ENCODE assay signal across 10 cellular contexts in genomic region chr9:89592963-89593775, GRCh38. TPM values are rescaled to one million over a fixed set of nuclear protein-coding genes. Genes with fewer than 3 reads are reported as not detected.
DNase-seq lines count a peak whose midpoint lies in the region; ATAC-seq and TF ChIP-seq lines count a peak whose summit lies in the region.
"Had no signal": no experiment of that assay in that cellular context is flagged by ENCODE, and none has a peak within 500 bp of the region (broad histone marks: within the 10 kb centered on the region; RNA-seq: fewer than 3 reads in every experiment).

No MANE protein-coding gene starts in this region.

- POLR2A ChIA-PET in activated CD4-positive, alpha-beta T cell treated with anti-CD3 and anti-CD28 coated beads for 36 hours (lab: Charles Lee), result no interaction called here
- POLR2A ChIA-PET in RWPE1 (lab: Yijun Ruan, JAX; ENCODE audit: low non-redundant PET), result no interaction called here

- no peak overlapping the region for H3K4me3 Mint-ChIP-seq in activated CD4-positive, alpha-beta T cell treated with anti-CD3 and anti-CD28 coated beads, Interleukin-2, amount 10 ng/mL, durations not matched to agents 24 days and 14 days
- no peak overlapping the region for H3K4me3 Mint-ChIP-seq in activated CD4-positive, alpha-beta T cell treated with anti-CD3 and anti-CD28 coated beads for 36 hours
- no peak overlapping the region for H3K4me3 Mint-ChIP-seq in type B pancreatic cell

- no peak for TF ChIP-seq CTCF in RWPE1 (conservative IDR thresholded peaks at IDR 0.05; ENCODE audit: low read depth)
- peak; percentile 60 for TF ChIP-seq CTCF in type B pancreatic cell (conservative IDR thresholded peaks at IDR 0.05)
- no peak for TF ChIP-seq CTCF in lower lobe of right lung (IDR thresholded peaks at IDR 0.05)

- ATAC-seq in activated CD4-positive, alpha-beta T cell treated with anti-CD3 and anti-CD28 coated beads for 36 hours, result no peak
- no peak for ATAC-seq in lower lobe of right lung
- no peak for ATAC-seq in activated naive CD4-positive, alpha-beta T cell treated with anti-CD3 and anti-CD28 coated beads, Interleukin-2, amount 50 U/mL, for 72 hours

- H3K27ac Mint-ChIP-seq in activated CD4-positive, alpha-beta T cell treated with anti-CD3 and anti-CD28 coated beads, Interleukin-2, amount 10 ng/mL, durations not matched to agents 24 days and 14 days, result no peak overlapping the region
- no peak overlapping the region for H3K27ac Mint-ChIP-seq in activated CD4-positive, alpha-beta T cell treated with anti-CD3 and anti-CD28 coated beads for 36 hours
- H3K27ac Mint-ChIP-seq in type B pancreatic cell, result peak overlapping the region; percentile 18
- H3K27ac Mint-ChIP-seq in activated naive CD4-positive, alpha-beta T cell treated with anti-CD3 and anti-CD28 coated beads, Interleukin-2, amount 50 U/mL, for 72 hours, result no peak overlapping the region

- H3K4me1 Mint-ChIP-seq in activated CD4-positive, alpha-beta T cell treated with anti-CD3 and anti-CD28 coated beads, Interleukin-2, amount 10 ng/mL, durations not matched to agents 24 days and 14 days, result no peaks in the 10 kb centered on the region
- H3K4me1 Mint-ChIP-seq in activated CD4-positive, alpha-beta T cell treated with anti-CD3 and anti-CD28 coated beads for 36 hours, result no peaks in the 10 kb centered on the region
- H3K4me1 Mint-ChIP-seq in type B pancreatic cell (ENCODE audit: unreplicated experiment), result peaks cover 6% of the 10 kb centered on the region

- CTCF ChIA-PET in activated CD4-positive, alpha-beta T cell treated with anti-CD3 and anti-CD28 coated beads for 36 hours (lab: Charles Lee), result interaction anchor here (0.6 to 3.7 kb wide), 29 partner anchors 9 to 764 kb away, joined by 3 to 32 read pairs (median 4); partner anchors contain the start of gene GADD45G
- CTCF ChIA-PET in RWPE1 (lab: Yijun Ruan, JAX), result interaction anchor here (0.6 to 2.2 kb wide), 17 partner anchors 10 to 1252 kb away, joined by 3 to 10 read pairs (median 3); partner anchors contain the start of gene GADD45G

- H3K9me3 ChIP-seq in lower lobe of right lung, result no peaks in the 10 kb centered on the region
- H3K9me3 ChIP-seq: colonic mucosa had no signal

- intact Hi-C loops in activated CD4-positive, alpha-beta T cell treated with anti-CD3 and anti-CD28 coated beads, Interleukin-2, amount 10 ng/mL, durations not matched to agents 24 days and 14 days (cut with micrococcal nuclease), result no loop called here
- intact Hi-C loops in activated CD4-positive, alpha-beta T cell treated with anti-CD3 and anti-CD28 coated beads for 36 hours (cut with DNase I, micrococcal nuclease), result loop anchor here in 1 of 2 experiments (1.0 kb wide), 1 partner anchor 509 kb away; no protein-coding TSS in a partner anchor
- intact Hi-C loops in lower lobe of right lung (cut with DNase I), result no loop called here

- H3K4me3 ChIP-seq in lower lobe of right lung, result no peak overlapping the region
- H3K4me3 ChIP-seq: colonic mucosa had no signal

- H3K27me3 ChIP-seq in lower lobe of right lung (ENCODE audit: low read depth), result no peaks in the 10 kb centered on the region
- H3K27me3 ChIP-seq: colonic mucosa had no signal

- no peaks in the 10 kb centered on the region for H3K36me3 ChIP-seq in lower lobe of right lung
- H3K36me3 ChIP-seq: colonic mucosa had no signal

- H3K27ac ChIP-seq in RWPE1 (no peak overlapping the region), lower lobe of right lung (no peak overlapping the region)
- H3K27ac ChIP-seq: colonic mucosa had no signal

- no peaks in the 10 kb centered on the region for H3K9me3 Mint-ChIP-seq in activated CD4-positive, alpha-beta T cell treated with anti-CD3 and anti-CD28 coated beads, Interleukin-2, amount 10 ng/mL, durations not matched to agents 24 days and 14 days
- H3K9me3 Mint-ChIP-seq in activated CD4-positive, alpha-beta T cell treated with anti-CD3 and anti-CD28 coated beads for 36 hours (ENCODE audit: low read depth), result no peaks in the 10 kb centered on the region
- no peaks in the 10 kb centered on the region for H3K9me3 Mint-ChIP-seq in type B pancreatic cell
- no peaks in the 10 kb centered on the region for H3K9me3 Mint-ChIP-seq in activated naive CD4-positive, alpha-beta T cell treated with anti-CD3 and anti-CD28 coated beads, Interleukin-2, amount 50 U/mL, for 72 hours

- peaks cover 28% of the 10 kb centered on the region for H3K27me3 Mint-ChIP-seq in activated CD4-positive, alpha-beta T cell treated with anti-CD3 and anti-CD28 coated beads, Interleukin-2, amount 10 ng/mL, durations not matched to agents 24 days and 14 days
- peaks cover 9% of the 10 kb centered on the region for H3K27me3 Mint-ChIP-seq in activated CD4-positive, alpha-beta T cell treated with anti-CD3 and anti-CD28 coated beads for 36 hours
- peaks cover 11% of the 10 kb centered on the region for H3K27me3 Mint-ChIP-seq in type B pancreatic cell

- H3K4me1 ChIP-seq in lower lobe of right lung, result no peaks in the 10 kb centered on the region
- H3K4me1 ChIP-seq: colonic mucosa had no signal

- H3K36me3 Mint-ChIP-seq in activated CD4-positive, alpha-beta T cell treated with anti-CD3 and anti-CD28 coated beads, Interleukin-2, amount 10 ng/mL, durations not matched to agents 24 days and 14 days (ENCODE audit: low read depth), result no peaks in the 10 kb centered on the region
- H3K36me3 Mint-ChIP-seq in activated CD4-positive, alpha-beta T cell treated with anti-CD3 and anti-CD28 coated beads for 36 hours (ENCODE audit: low read depth), result no peaks in the 10 kb centered on the region
- H3K36me3 Mint-ChIP-seq in type B pancreatic cell, result no peaks in the 10 kb centered on the region
- no peaks in the 10 kb centered on the region for H3K36me3 Mint-ChIP-seq in activated naive CD4-positive, alpha-beta T cell treated with anti-CD3 and anti-CD28 coated beads, Interleukin-2, amount 50 U/mL, for 72 hours

- peak; percentile 54 for DNase-seq in activated CD4-positive, alpha-beta T cell treated with anti-CD3 and anti-CD28 coated beads, Interleukin-2, amount 10 ng/mL, durations not matched to agents 24 days and 14 days
- DNase-seq in activated CD4-positive, alpha-beta T cell treated with anti-CD3 and anti-CD28 coated beads for 36 hours, result no peak
- peak; percentile 21 for DNase-seq in RWPE1 (ENCODE audit: low spot score)
- DNase-seq in hepatic stellate cell (ENCODE audit: low spot score), result peak; percentile 31
- DNase-seq in type B pancreatic cell (ENCODE audit: extremely low spot score, unreplicated experiment), result no peak
- DNase-seq in NCI-H1048 (lab: John Stamatoyannopoulos, UW), result no peak
- DNase-seq in lower lobe of right lung, result no peak
- DNase-seq in activated naive CD4-positive, alpha-beta T cell treated with anti-CD3 and anti-CD28 coated beads, Interleukin-2, amount 50 U/mL, for 72 hours (ENCODE audit: low spot score in 2 of 2), result no peak
- DNase-seq: NCI-H526 treated with DMSO at 0.1 percent for 48 hours had no signal

RNA-seq across cellular contexts. Expression of gene GADD45G, which starts 11.6 kb away (rescaled TPM):
- total RNA-seq in activated CD4-positive, alpha-beta T cell treated with anti-CD3 and anti-CD28 coated beads, Interleukin-2, amount 10 ng/mL, durations not matched to agents 24 days and 14 days, result 19.8 and 20.0 TPM in 2 replicates
- 1 to 10 TPM; 1.2 to 1.6 TPM for total RNA-seq in activated CD4-positive, alpha-beta T cell treated with anti-CD3 and anti-CD28 coated beads for 36 hours
- total RNA-seq in type B pancreatic cell (ENCODE audit: low replicate concordance) (10.9 and 12.2 TPM in 2 replicates), lower lobe of right lung (14.4 TPM)
- 1 to 10 TPM; 3.8 to 5.3 TPM for total RNA-seq in activated naive CD4-positive, alpha-beta T cell treated with anti-CD3 and anti-CD28 coated beads, Interleukin-2, amount 50 U/mL, for 72 hours

Comparison
In these comparisons a context has a peak if more than half of its experiments do, and no peak if none do; other contexts are left out.
1. DNase-seq: peak in activated CD4-positive, alpha-beta T cell treated with anti-CD3 and anti-CD28 coated beads, Interleukin-2, amount 10 ng/mL, durations not matched to agents 24 days and 14 days (single experiment), RWPE1 (single experiment) and hepatic stellate cell (single experiment); none in activated CD4-positive, alpha-beta T cell treated with anti-CD3 and anti-CD28 coated beads for 36 hours (single experiment), type B pancreatic cell (single experiment), NCI-H1048 (single experiment), lower lobe of right lung (single experiment) and activated naive CD4-positive, alpha-beta T cell treated with anti-CD3 and anti-CD28 coated beads, Interleukin-2, amount 50 U/mL, for 72 hours (0 of 2).